8 cellular contexts compared by ENCODE assay signal in genomic region chr14:75088566-75089373, GRCh38. TPM values are rescaled to one million over a fixed set of nuclear protein-coding genes. Genes with fewer than 3 reads are reported as not detected.
A peak's percentile ranks its signal among the peaks of the same experiment; 100 is the strongest.
DNase-seq lines count a peak whose midpoint lies in the region; ATAC-seq lines count a peak whose summit lies in the region.

No MANE protein-coding gene starts in this region.

- H4K8ac ChIP-seq in trophoblast cell (ENCODE audit: low read depth, low read length) = no peak overlapping the region

- no peak overlapping the region for H4K91ac ChIP-seq in trophoblast cell (ENCODE audit: low read depth, low read length)

- no peaks in the 10 kb centered on the region for H3K27me3 ChIP-seq in CD4-positive, alpha-beta memory T cell (ENCODE audit: insufficient read depth, low read length)
- no peaks in the 10 kb centered on the region for H3K27me3 ChIP-seq in HAP-1 (ENCODE audit: low read depth)
- H3K27me3 ChIP-seq in trophoblast cell (ENCODE audit: insufficient read depth, low read length) = no peaks in the 10 kb centered on the region

- peaks cover 34% of the 10 kb centered on the region for H3K36me3 ChIP-seq in CD4-positive, alpha-beta memory T cell (ENCODE audit: insufficient read depth, low read length)
- peaks cover 59% of the 10 kb centered on the region for H3K36me3 ChIP-seq in HAP-1 (replicated peaks)
- peaks cover 20 to 22% of the 10 kb centered on the region in 2 experiments for H3K36me3 ChIP-seq in trophoblast cell (ENCODE audit: control insufficient read depth in 1 of 2, insufficient read depth in 2 of 2, low read length in 2 of 2)

- H3K27ac ChIP-seq in CD4-positive, alpha-beta memory T cell (ENCODE audit: low read depth, low read length) = no peak overlapping the region
- H3K27ac ChIP-seq in trophoblast cell (ENCODE audit: low read depth, low read length) = no peak overlapping the region

- intact Hi-C loops in CD4-positive, alpha-beta memory T cell (cut with micrococcal nuclease) = loop anchor here (1.0 to 5.0 kb wide), 2 partner anchors 227 to 481 kb away; no protein-coding TSS in a partner anchor

- no peaks in the 10 kb centered on the region for H3K79me2 ChIP-seq in trophoblast cell (ENCODE audit: control insufficient read depth, insufficient read depth, low read length, poor library complexity)

- no peaks in the 10 kb centered on the region for H3K4me1 ChIP-seq in CD4-positive, alpha-beta memory T cell (ENCODE audit: insufficient read depth, low read length)
- H3K4me1 ChIP-seq in HAP-1 (no peaks in the 10 kb centered on the region), trophoblast cell (ENCODE audit: control insufficient read depth in 1 of 2, insufficient read depth in 2 of 2, low read length in 2 of 2) (no peaks in the 10 kb centered on the region)

- H2BK120ac ChIP-seq in trophoblast cell (ENCODE audit: insufficient read depth, low read length, poor library complexity) = no peak overlapping the region

- H2BK12ac ChIP-seq in trophoblast cell (ENCODE audit: low read length) = no peak overlapping the region

- H3K79me1 ChIP-seq in trophoblast cell (ENCODE audit: low read length) = no peaks in the 10 kb centered on the region

- no CpG with 5 or more reads among the region's 7 CpGs for WGBS in trophoblast cell (ENCODE audit: extremely low coverage, insufficient coverage, insufficient read length)

- no peak overlapping the region for H3K14ac ChIP-seq in trophoblast cell (ENCODE audit: low read length)

- no peak overlapping the region for H2AK5ac ChIP-seq in trophoblast cell (ENCODE audit: low read length)

- H3K36me3 Mint-ChIP-seq in CD4-positive, alpha-beta memory T cell = peaks cover 48 to 66% of the 10 kb centered on the region in 2 donors

- no peaks in the 10 kb centered on the region for H3K27me3 Mint-ChIP-seq in CD4-positive, alpha-beta memory T cell

- H2AFZ ChIP-seq in trophoblast cell (ENCODE audit: insufficient read depth, low read length, poor library complexity) = no peak overlapping the region

- POLR2A ChIA-PET in CD4-positive, alpha-beta memory T cell (lab: Charles Lee; ENCODE audit: partially characterized antibody) = interaction anchor here (0.6 to 1.2 kb wide), 4 partner anchors 40 to 291 kb away, joined by 3 to 7 read pairs (median 4); partner anchors contain the start of gene EIF2B2

- no peak overlapping the region for H3K4me3 ChIP-seq in CD4-positive, alpha-beta memory T cell (ENCODE audit: low read length in 2 of 2)
- H3K4me3 ChIP-seq in HAP-1 = no peak overlapping the region
- no peak overlapping the region for H3K4me3 ChIP-seq in trophoblast cell (ENCODE audit: low read depth, low read length)

- peak overlapping the region in 1 of 7 donors; percentile 47 for H3K27ac Mint-ChIP-seq in CD4-positive, alpha-beta memory T cell

- H3K23ac ChIP-seq in trophoblast cell (ENCODE audit: low read length) = no peak overlapping the region

- no peak overlapping the region for H4K12ac ChIP-seq in trophoblast cell (ENCODE audit: low read depth, low read length)

- no peaks in the 10 kb centered on the region for H3K4me1 Mint-ChIP-seq in CD4-positive, alpha-beta memory T cell

- ATAC-seq in GM18519 (IDR thresholded peaks at IDR 0.05; ENCODE audit: low FRiP score, unreplicated experiment) = no peak
- no peak for ATAC-seq in HG02884 (IDR thresholded peaks at IDR 0.05; ENCODE audit: unreplicated experiment)

- no peaks in the 10 kb centered on the region for H3K9me3 ChIP-seq in CD4-positive, alpha-beta memory T cell (ENCODE audit: control insufficient read depth in 1 of 2, low read length in 2 of 2)
- H3K9me3 ChIP-seq in HAP-1 (no peaks in the 10 kb centered on the region), trophoblast cell (ENCODE audit: insufficient read depth, low read depth, low read length) (no peaks in the 10 kb centered on the region)

- no peak overlapping the region for H2BK5ac ChIP-seq in trophoblast cell (ENCODE audit: low read depth, low read length, poor library complexity)

- CTCF ChIA-PET in CD4-positive, alpha-beta memory T cell (lab: Charles Lee; ENCODE audit: partially characterized antibody) = interaction anchor here (0.7 to 8.8 kb wide), 46 partner anchors 9 to 480 kb away, joined by 3 to 121 read pairs (median 5); partner anchors contain the start of genes ACYP1, EIF2B2 and RPS6KL1

- peak; percentile 37 to 48 (median 46) for DNase-seq in CD4-positive, alpha-beta memory T cell
- DNase-seq in HAP-1 (ENCODE audit: low spot score in 2 of 2) (peak; percentile 41 to 72), NCI-H748 (lab: John Stamatoyannopoulos, UW; ENCODE audit: unreplicated experiment) (peak; percentile 67), globus pallidus (ENCODE audit: low spot score) (peak; percentile 57), trophoblast cell (peak; percentile 51 to 82)
- DNase-seq in activated CD8-positive, alpha-beta memory T cell treated with anti-CD3 and anti-CD28 coated beads, Interleukin-2, amount 50 U/mL, for 4 hours = peak; percentile 24

- no peaks in the 10 kb centered on the region for H3K9me3 Mint-ChIP-seq in CD4-positive, alpha-beta memory T cell

- in situ Hi-C loops in HAP-1 (cut with MboI; ENCODE audit: low sequenced_read_pairs) = loop anchor here (25.0 kb wide), 1 partner anchor 151 kb away; no protein-coding TSS in a partner anchor

- no peak overlapping the region for H3K4me2 ChIP-seq in trophoblast cell (ENCODE audit: low read length)

- no peak overlapping the region for H3K4me3 Mint-ChIP-seq in CD4-positive, alpha-beta memory T cell

- no peak overlapping the region for H3K4ac ChIP-seq in trophoblast cell (ENCODE audit: low read depth, low read length)

- no peak overlapping the region for H3K9ac ChIP-seq in trophoblast cell (ENCODE audit: low read length)

- H3K18ac ChIP-seq in trophoblast cell (ENCODE audit: low read length) = no peak overlapping the region

RNA-seq across cellular contexts. Expression of gene ZC2HC1C, which starts 19.3 kb away (rescaled TPM):
- under 1 TPM; 0.76 to 0.97 TPM for total RNA-seq in CD4-positive, alpha-beta memory T cell
- polyA plus RNA-seq in CD4-positive, alpha-beta memory T cell = 1 to 10 TPM; 1.5 to 3.6 TPM
- polyA plus RNA-seq in trophoblast cell (2013) = 2.1 and 3.1 TPM in 2 replicates

RNA-seq across cellular contexts. Expression of gene ACYP1, which starts 24.9 kb away (rescaled TPM):
- total RNA-seq in CD4-positive, alpha-beta memory T cell = 10 to 100 TPM; 38.5 to 46.6 TPM
- 10 to 100 TPM; 16.0 to 20.7 TPM for polyA plus RNA-seq in CD4-positive, alpha-beta memory T cell
- polyA plus RNA-seq in trophoblast cell (2013) = 26.8 and 30.1 TPM in 2 replicates

RNA-seq across cellular contexts. Expression of gene MLH3, which starts 37.5 kb away (rescaled TPM):
- 10 to 100 TPM; 24.9 to 26.8 TPM for total RNA-seq in CD4-positive, alpha-beta memory T cell
- polyA plus RNA-seq in CD4-positive, alpha-beta memory T cell = 10 to 100 TPM in 1 of 2 donors, 1 to 10 TPM in 1; 3.9 to 12.6 TPM
- 5.1 and 5.8 TPM in 2 replicates for polyA plus RNA-seq in trophoblast cell (2013)

RNA-seq across cellular contexts. Expression of gene NEK9, which starts 38.1 kb away (rescaled TPM):
- 100 to 1,000 TPM; 129 to 133 TPM for total RNA-seq in CD4-positive, alpha-beta memory T cell
- 10 to 100 TPM in 1 of 2 donors, 1 to 10 TPM in 1; 9.8 to 20.2 TPM for polyA plus RNA-seq in CD4-positive, alpha-beta memory T cell
- 16.5 and 17.4 TPM in 2 replicates for polyA plus RNA-seq in trophoblast cell (2013)
